Comparison of ENCODE assay signal across 1 cellular context in the genomic region with DNA sequence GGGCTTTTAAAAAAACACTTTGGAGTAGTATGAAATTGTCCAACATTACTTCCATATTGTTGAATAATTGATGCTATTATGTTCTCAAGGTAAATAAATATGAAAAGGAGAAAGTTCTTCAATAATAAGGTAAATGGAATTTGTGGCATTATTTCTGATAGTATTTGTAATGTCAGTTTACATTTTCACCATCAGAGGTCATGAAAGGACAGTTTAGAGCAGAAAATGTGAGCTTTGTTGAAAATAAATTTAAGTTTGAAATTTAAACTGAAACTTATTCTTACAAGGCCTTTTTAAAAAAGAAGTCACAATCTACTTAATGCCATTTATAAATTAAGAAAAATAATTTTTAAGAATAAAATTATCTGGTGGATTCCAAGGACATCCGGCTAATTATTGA.
TF ChIP-seq lines count a peak whose summit lies in the region.

No MANE protein-coding gene starts in this region.

TF ChIP-seq in GM12878, 131 proteins besides CTCF, POLR2A, EP300 and RAD21:
- TF ChIP-seq CBX5 (IDR thresholded peaks at IDR 0.05; ENCODE audit: low read depth) (no peak), SIN3A (IDR thresholded peaks at IDR 0.05; ENCODE audit: low read depth, low read length) (no peak), GATAD2B (conservative IDR thresholded peaks at IDR 0.05; ENCODE audit: low read depth) (no peak), SUZ12 (IDR thresholded peaks at IDR 0.05; ENCODE audit: unreplicated experiment) (no peak), TCF7 (IDR thresholded peaks at IDR 0.05; ENCODE audit: borderline replicate concordance) (no peak), BCL11A (IDR thresholded peaks at IDR 0.05; ENCODE audit: low read depth, low read length) (no peak), NR2C1 (IDR thresholded peaks at IDR 0.05) (no peak), HCFC1 (IDR thresholded peaks at IDR 0.05; ENCODE audit: low read length) (no peak)
- TF ChIP-seq, protein P1, sequence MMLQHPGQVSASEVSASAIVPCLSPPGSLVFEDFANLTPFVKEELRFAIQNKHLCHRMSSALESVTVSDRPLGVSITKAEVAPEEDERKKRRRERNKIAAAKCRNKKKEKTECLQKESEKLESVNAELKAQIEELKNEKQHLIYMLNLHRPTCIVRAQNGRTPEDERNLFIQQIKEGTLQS (IDR thresholded peaks at IDR 0.05; ENCODE audit: borderline replicate concordance, extremely low read depth, low read depth, low read length), result no peak
- TF ChIP-seq, protein P2, sequence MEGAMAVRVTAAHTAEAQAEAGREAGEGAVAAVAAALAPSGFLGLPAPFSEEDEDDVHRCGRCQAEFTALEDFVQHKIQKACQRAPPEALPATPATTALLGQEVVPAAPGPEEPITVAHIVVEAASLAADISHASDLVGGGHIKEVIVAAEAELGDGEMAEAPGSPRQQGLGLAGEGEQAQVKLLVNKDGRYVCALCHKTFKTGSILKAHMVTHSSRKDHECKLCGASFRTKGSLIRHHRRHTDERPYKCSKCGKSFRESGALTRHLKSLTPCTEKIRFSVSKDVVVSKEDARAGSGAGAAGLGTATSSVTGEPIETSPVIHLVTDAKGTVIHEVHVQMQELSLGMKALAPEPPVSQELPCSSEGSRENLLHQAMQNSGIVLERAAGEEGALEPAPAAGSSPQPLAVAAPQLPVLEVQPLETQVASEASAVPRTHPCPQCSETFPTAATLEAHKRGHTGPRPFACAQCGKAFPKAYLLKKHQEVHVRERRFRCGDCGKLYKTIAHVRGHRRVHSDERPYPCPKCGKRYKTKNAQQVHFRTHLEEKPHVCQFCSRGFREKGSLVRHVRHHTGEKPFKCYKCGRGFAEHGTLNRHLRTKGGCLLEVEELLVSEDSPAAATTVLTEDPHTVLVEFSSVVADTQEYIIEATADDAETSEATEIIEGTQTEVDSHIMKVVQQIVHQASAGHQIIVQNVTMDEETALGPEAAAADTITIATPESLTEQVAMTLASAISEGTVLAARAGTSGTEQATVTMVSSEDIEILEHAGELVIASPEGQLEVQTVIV (IDR thresholded peaks at IDR 0.05; ENCODE audit: borderline replicate concordance, partially characterized antibody), result no peak
- TF ChIP-seq, protein P3, sequence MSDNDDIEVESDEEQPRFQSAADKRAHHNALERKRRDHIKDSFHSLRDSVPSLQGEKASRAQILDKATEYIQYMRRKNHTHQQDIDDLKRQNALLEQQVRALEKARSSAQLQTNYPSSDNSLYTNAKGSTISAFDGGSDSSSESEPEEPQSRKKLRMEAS (IDR thresholded peaks at IDR 0.05; ENCODE audit: low read depth, low read length), result no peak
